In the genomic region with DNA sequence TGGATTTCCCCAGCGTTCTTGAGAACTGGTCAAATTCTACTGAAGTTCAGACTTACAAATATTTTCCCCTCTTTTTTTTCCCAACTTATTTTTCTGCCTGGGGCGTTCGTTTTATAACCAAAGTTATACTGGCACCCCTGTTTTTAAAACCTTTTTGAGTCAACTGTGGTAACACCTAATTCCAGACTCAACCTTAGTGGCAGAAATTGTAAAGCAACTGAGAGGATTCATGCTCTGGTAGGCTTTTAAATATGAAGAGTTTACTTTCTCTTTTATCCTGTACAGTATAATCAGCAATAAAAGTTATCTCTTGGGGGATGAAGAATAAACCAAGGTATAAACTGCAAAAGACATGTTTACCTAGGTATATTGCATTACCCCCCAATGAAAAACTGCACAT, we compare ENCODE assay signal across 21 cellular contexts. TPM values are rescaled to one million over a fixed set of nuclear protein-coding genes. Genes with fewer than 3 reads are reported as not detected.
DNase-seq lines count a peak whose midpoint lies in the region; ATAC-seq and TF ChIP-seq lines count a peak whose summit lies in the region.
"Had no signal": no experiment of that assay in that cellular context is flagged by ENCODE, and none has a peak within 500 bp of the region (broad histone marks: within the 10 kb centered on the region; RNA-seq: fewer than 3 reads in every experiment).

No MANE protein-coding gene starts in this region.

- BruUV-seq in A673 (replicated peaks; lab: Mats Ljungman, UMichigan) = no TSS peak

- POLR2A ChIA-PET in A673 (lab: Charles Lee; ENCODE audit: low non-redundant PET) = no interaction called here
- POLR2A ChIA-PET in SK-N-SH (lab: Yijun Ruan, JAX) = no interaction called here

- no peaks in the 10 kb centered on the region for H3K9me3 Mint-ChIP-seq in activated T-cell treated with anti-CD3 and anti-CD28 coated beads, Interleukin-2, amount 50 U/mL, for 24 hours
- H3K9me3 Mint-ChIP-seq in stimulated activated effector memory CD8-positive, alpha-beta T cell treated with anti-CD3 and anti-CD28 coated beads, Interleukin-12 subunit alpha, Interleukin-12 subunit beta, amount 100 ng/mL, for 72 hours = no peaks in the 10 kb centered on the region

- H3K4me2 ChIP-seq in SK-N-SH = no peak overlapping the region

- TF ChIP-seq CTCF in A673 (conservative IDR thresholded peaks at IDR 0.05; ENCODE audit: low read depth, low read length) (no peak), SK-N-SH (IDR thresholded peaks at IDR 0.05) (no peak)

- H3K4me3 Mint-ChIP-seq in activated T-cell treated with anti-CD3 and anti-CD28 coated beads, Interleukin-2, amount 50 U/mL, for 24 hours = no peak overlapping the region
- peak overlapping the region; percentile 44 for H3K4me3 Mint-ChIP-seq in stimulated activated effector memory CD8-positive, alpha-beta T cell treated with anti-CD3 and anti-CD28 coated beads, Interleukin-12 subunit alpha, Interleukin-12 subunit beta, amount 100 ng/mL, for 72 hours
- H3K4me3 Mint-ChIP-seq: CD14-positive monocyte had no signal

- H3F3A ChIP-seq in SK-N-SH (replicated peaks; ENCODE audit: insufficient read depth) = no peaks in the 10 kb centered on the region

- H3K27ac Mint-ChIP-seq in activated T-cell treated with anti-CD3 and anti-CD28 coated beads, Interleukin-2, amount 50 U/mL, for 24 hours = peak overlapping the region; percentile 77
- H3K27ac Mint-ChIP-seq in stimulated activated effector memory CD8-positive, alpha-beta T cell treated with anti-CD3 and anti-CD28 coated beads, Interleukin-12 subunit alpha, Interleukin-12 subunit beta, amount 100 ng/mL, for 72 hours = peak overlapping the region; percentile 67
- H3K27ac Mint-ChIP-seq: CD14-positive monocyte had no signal

- H3K79me2 ChIP-seq in SK-N-SH (ENCODE audit: insufficient read depth) = no peaks in the 10 kb centered on the region

- DNase-seq in activated T-cell treated with anti-CD3 and anti-CD28 coated beads, Interleukin-2, amount 50 U/mL, for 24 hours = no peak
- no peak for DNase-seq in activated T-cell treated with anti-CD3 and anti-CD28 coated beads, Interleukin-2, amount 50 U/mL, for 48 hours
- DNase-seq in stimulated activated effector memory CD8-positive, alpha-beta T cell treated with anti-CD3 and anti-CD28 coated beads, Interleukin-12 subunit alpha, Interleukin-12 subunit beta, amount 100 ng/mL, for 72 hours (ENCODE audit: low spot score in 2 of 2) = no peak
- DNase-seq in A673 (ENCODE audit: low spot score) (no peak), SK-N-SH (no peak), SKM-1 treated with dmso at 0.1 percent for 144 hours (lab: John Stamatoyannopoulos, UW; ENCODE audit: unreplicated experiment) (no peak)
- DNase-seq: GOT3, HCEC 1CT, Karpas-422, MV-4-11, NCI-H1694 treated with DMSO at 0.1 percent for 48 hours, NCI-H446 treated with DMSO at 0.1 percent for 48 hours, NCI-H526 treated with DMSO at 0.1 percent for 48 hours, Right ventricle myocardium superior had no signal

- no peaks in the 10 kb centered on the region for H3K9me2 ChIP-seq in SK-N-SH

- CTCF ChIA-PET in A673 (lab: Charles Lee) = no interaction called here
- CTCF ChIA-PET in SK-N-SH (lab: Yijun Ruan, JAX) = no interaction called here

- no peak overlapping the region for H2AFZ ChIP-seq in SK-N-SH (ENCODE audit: low read depth)

- H3K36me3 ChIP-seq in A673 (ENCODE audit: insufficient read depth, low read length, poor library complexity, severe bottlenecking) = no peaks in the 10 kb centered on the region
- no peaks in the 10 kb centered on the region for H3K36me3 ChIP-seq in SK-N-SH (replicated peaks in 1 of 2; ENCODE audit: control insufficient read depth in 1 of 2, insufficient read depth in 2 of 2, low read length in 1 of 2)

- H3K27me3 ChIP-seq in A673 (replicated peaks; ENCODE audit: insufficient read depth, low read depth, low read length, poor library complexity) (no peaks in the 10 kb centered on the region), SK-N-SH (ENCODE audit: insufficient read depth) (no peaks in the 10 kb centered on the region)

- no peak for TF ChIP-seq RAD21 in SK-N-SH (IDR thresholded peaks at IDR 0.05; ENCODE audit: low read length)

- no peaks in the 10 kb centered on the region for H3K36me3 Mint-ChIP-seq in activated T-cell treated with anti-CD3 and anti-CD28 coated beads, Interleukin-2, amount 50 U/mL, for 24 hours (ENCODE audit: low read depth)
- H3K36me3 Mint-ChIP-seq in stimulated activated effector memory CD8-positive, alpha-beta T cell treated with anti-CD3 and anti-CD28 coated beads, Interleukin-12 subunit alpha, Interleukin-12 subunit beta, amount 100 ng/mL, for 72 hours = peaks cover 6% of the 10 kb centered on the region
- H3K36me3 Mint-ChIP-seq: CD14-positive monocyte had no signal

- no peaks in the 10 kb centered on the region for H4K20me1 ChIP-seq in SK-N-SH (ENCODE audit: insufficient read depth)

- no peak overlapping the region for H3K4me3 ChIP-seq in A673 (ENCODE audit: low read depth, low read length, poor library complexity, severe bottlenecking)
- H3K4me3 ChIP-seq in SK-N-SH (ENCODE audit: low read depth in 2 of 2, low read length in 1 of 2) = no peak overlapping the region
- H3K4me3 ChIP-seq: SK-N-MC had no signal

- H3K27ac ChIP-seq in A673 (ENCODE audit: low read depth, low read length, poor library complexity, severe bottlenecking) (no peak overlapping the region), SK-N-SH (ENCODE audit: low read depth in 2 of 2, low read length in 1 of 2) (no peak overlapping the region)
- H3K27ac ChIP-seq: SK-N-MC had no signal

- H3K4me1 ChIP-seq in A673 (ENCODE audit: insufficient read depth, low read length, poor library complexity, severe bottlenecking) (peaks cover 6% of the 10 kb centered on the region), SK-N-SH (ENCODE audit: control insufficient read depth in 1 of 2, insufficient read depth in 2 of 2, low read depth in 1 of 2, low read length in 1 of 2) (no peaks in the 10 kb centered on the region)

- WGBS in SK-N-SH (ENCODE audit: low lambda C conversion rate) = 30% methylated on average over 3 of the region's 3 CpGs

- peaks cover 9% of the 10 kb centered on the region for H3K27me3 Mint-ChIP-seq in activated T-cell treated with anti-CD3 and anti-CD28 coated beads, Interleukin-2, amount 50 U/mL, for 24 hours

- H3K9me3 ChIP-seq in A673 (ENCODE audit: low read depth, low read length, poor library complexity, severe bottlenecking) (no peaks in the 10 kb centered on the region), SK-N-SH (no peaks in the 10 kb centered on the region)

- peaks cover 32% of the 10 kb centered on the region for H3K4me1 Mint-ChIP-seq in activated T-cell treated with anti-CD3 and anti-CD28 coated beads, Interleukin-2, amount 50 U/mL, for 24 hours (ENCODE audit: low read depth)
- H3K4me1 Mint-ChIP-seq in stimulated activated effector memory CD8-positive, alpha-beta T cell treated with anti-CD3 and anti-CD28 coated beads, Interleukin-12 subunit alpha, Interleukin-12 subunit beta, amount 100 ng/mL, for 72 hours = peaks cover 29% of the 10 kb centered on the region

- no peak for TF ChIP-seq EP300 in SK-N-SH (IDR thresholded peaks at IDR 0.05; ENCODE audit: borderline replicate concordance in 1 of 2, low read depth in 1 of 2, low read length in 1 of 2)

- intact Hi-C loops in A673 (cut with micrococcal nuclease; ENCODE audit: unreplicated experiment) = no loop called here

- ATAC-seq in GM18870 (IDR thresholded peaks at IDR 0.05; ENCODE audit: unreplicated experiment) = peak; percentile 30
- ATAC-seq in HG03457 (IDR thresholded peaks at IDR 0.05; ENCODE audit: unreplicated experiment) = peak; percentile 42
- peak; percentile 53 for ATAC-seq in stimulated activated effector memory CD8-positive, alpha-beta T cell treated with anti-CD3 and anti-CD28 coated beads, Interleukin-12 subunit alpha, Interleukin-12 subunit beta, amount 100 ng/mL, for 72 hours

- H3K9ac ChIP-seq in SK-N-SH = no peak overlapping the region

TF ChIP-seq in SK-N-SH, 30 proteins besides CTCF, POLR2A, EP300 and RAD21 (continues in another document):
- TF ChIP-seq JUND (IDR thresholded peaks at IDR 0.05) (no peak), YY1 (IDR thresholded peaks at IDR 0.05; ENCODE audit: low read depth) (no peak), EZH2phosphoT487 (IDR thresholded peaks at IDR 0.05; ENCODE audit: borderline replicate concordance, low read depth) (no peak), FOXM1 (IDR thresholded peaks at IDR 0.05; ENCODE audit: low read depth) (no peak), GATA2 (CRISPR knock-in tag; IDR thresholded peaks at IDR 0.05) (no peak), FOSL2 (IDR thresholded peaks at IDR 0.05; ENCODE audit: borderline replicate concordance, low read depth) (no peak), NFIC (IDR thresholded peaks at IDR 0.05; ENCODE audit: borderline replicate concordance) (no peak), SMC3 (IDR thresholded peaks at IDR 0.05; ENCODE audit: low read depth, low read length) (no peak), SIN3A (IDR thresholded peaks at IDR 0.05; ENCODE audit: borderline replicate concordance, low read depth, low read length) (no peak), RXRA (IDR thresholded peaks at IDR 0.05; ENCODE audit: borderline replicate concordance, low read depth) (no peak), TAF1 (IDR thresholded peaks at IDR 0.05; ENCODE audit: borderline replicate concordance, low read depth, low read length) (no peak), TCF12 (IDR thresholded peaks at IDR 0.05) (no peak)
- TF ChIP-seq, protein P1, sequence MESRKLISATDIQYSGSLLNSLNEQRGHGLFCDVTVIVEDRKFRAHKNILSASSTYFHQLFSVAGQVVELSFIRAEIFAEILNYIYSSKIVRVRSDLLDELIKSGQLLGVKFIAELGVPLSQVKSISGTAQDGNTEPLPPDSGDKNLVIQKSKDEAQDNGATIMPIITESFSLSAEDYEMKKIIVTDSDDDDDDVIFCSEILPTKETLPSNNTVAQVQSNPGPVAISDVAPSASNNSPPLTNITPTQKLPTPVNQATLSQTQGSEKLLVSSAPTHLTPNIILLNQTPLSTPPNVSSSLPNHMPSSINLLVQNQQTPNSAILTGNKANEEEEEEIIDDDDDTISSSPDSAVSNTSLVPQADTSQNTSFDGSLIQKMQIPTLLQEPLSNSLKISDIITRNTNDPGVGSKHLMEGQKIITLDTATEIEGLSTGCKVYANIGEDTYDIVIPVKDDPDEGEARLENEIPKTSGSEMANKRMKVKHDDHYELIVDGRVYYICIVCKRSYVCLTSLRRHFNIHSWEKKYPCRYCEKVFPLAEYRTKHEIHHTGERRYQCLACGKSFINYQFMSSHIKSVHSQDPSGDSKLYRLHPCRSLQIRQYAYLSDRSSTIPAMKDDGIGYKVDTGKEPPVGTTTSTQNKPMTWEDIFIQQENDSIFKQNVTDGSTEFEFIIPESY (IDR thresholded peaks at IDR 0.05; ENCODE audit: borderline replicate concordance, low read depth) = no peak

RNA-seq across cellular contexts. Expression of a gene that starts 2.3 kb away (rescaled TPM):
- total RNA-seq in A673 (2021) = not detected in 2 replicates
- not detected in 2 replicates for polyA plus RNA-seq in SK-N-SH (2012; rRNA removed)
- 0.01 TPM in 1 of 2 replicates, not detected in the other for polyA plus RNA-seq in SK-N-SH (2012; cell fraction: cytosol; rRNA removed)
- not detected in 2 replicates for polyA plus RNA-seq in SK-N-SH (2012; cell fraction: nucleus; rRNA removed)
- total RNA-seq: A172, Daoy, M059J had no signal
- polyA plus RNA-seq: CD14-positive monocyte had no signal

RNA-seq across cellular contexts. Expression of a gene that starts 18.9 kb away (rescaled TPM):
- 35.2 and 41.7 TPM in 2 replicates for total RNA-seq in A673 (2021)
- polyA plus RNA-seq in SK-N-SH (2012; rRNA removed) = 7.4 and 11.1 TPM in 2 replicates
- polyA plus RNA-seq in SK-N-SH (2012; cell fraction: cytosol; rRNA removed) = 11.1 and 14.4 TPM in 2 replicates
- polyA plus RNA-seq in SK-N-SH (2012; cell fraction: nucleus; rRNA removed) = 14.9 and 22.4 TPM in 2 replicates
